ENCODE assay signal across 18 cellular contexts in the genomic region with DNA sequence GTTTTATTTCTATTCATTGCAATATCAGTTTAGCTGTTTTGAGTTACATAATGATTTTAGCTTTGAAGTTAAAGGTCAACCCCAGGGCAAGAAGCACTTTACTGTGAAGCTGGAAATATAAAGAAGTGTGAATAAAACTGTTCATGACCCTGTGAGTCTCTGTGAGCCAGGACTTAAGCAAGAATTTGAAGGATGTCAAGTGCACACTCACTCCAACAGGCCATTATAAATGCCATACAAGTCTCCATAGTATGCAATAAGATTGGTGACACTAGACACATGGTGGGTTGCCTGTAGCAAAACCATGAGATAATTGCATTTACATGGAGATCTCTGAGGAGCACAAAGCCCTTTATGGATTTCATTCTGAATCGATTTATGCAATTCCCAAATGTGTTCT.
"Had no signal": no experiment of that assay in that cellular context is flagged by ENCODE, and none has a peak within 500 bp of the region (broad histone marks: within the 10 kb centered on the region; RNA-seq: fewer than 3 reads in every experiment).

No MANE protein-coding gene starts in this region.

- DNase-seq: cortex of kidney; dorsolateral prefrontal cortex; foreskin fibroblast; glutamatergic neuron; kidney; left cardiac atrium; left ventricle myocardium superior; mesendoderm; posterior cingulate gyrus; stimulated activated naive B cell treated with anti-CD40 and anti-IgM and Interleukin-4, amounts not matched to agents 10 μg/mL and 1 μg/mL and 100 μg/mL, for 72 hours; stimulated activated naive CD8-positive, alpha-beta T cell treated with anti-CD3 and anti-CD28 coated beads, Interleukin-15, amount 100 ng/mL, for 72 hours; testis had no signal

- H3K36me3 ChIP-seq: esophagus muscularis mucosa, gastroesophageal sphincter, tibial nerve had no signal

- H3K27ac ChIP-seq: dorsolateral prefrontal cortex, epithelial cell of prostate, esophagus muscularis mucosa, gastroesophageal sphincter, testis had no signal

- H3K9me3 ChIP-seq: esophagus muscularis mucosa, gastroesophageal sphincter, testis, tibial nerve had no signal

- H3K27me3 ChIP-seq: esophagus muscularis mucosa, gastroesophageal sphincter, testis, tibial nerve had no signal

- H3K4me1 Mint-ChIP-seq: stimulated activated naive B cell treated with anti-CD40 and anti-IgM and Interleukin-4, amounts not matched to agents 10 μg/mL and 1 μg/mL and 100 μg/mL, for 72 hours had no signal

- ATAC-seq: gastroesophageal sphincter; left cardiac atrium; left ventricle myocardium superior; stimulated activated naive B cell treated with anti-CD40 and anti-IgM and Interleukin-4, amounts not matched to agents 10 μg/mL and 1 μg/mL and 100 μg/mL, for 72 hours had no signal

- H3K27ac Mint-ChIP-seq: stimulated activated naive B cell treated with anti-CD40 and anti-IgM and Interleukin-4, amounts not matched to agents 10 μg/mL and 1 μg/mL and 100 μg/mL, for 72 hours; stimulated activated naive CD8-positive, alpha-beta T cell treated with anti-CD3 and anti-CD28 coated beads, Interleukin-15, amount 100 ng/mL, for 72 hours had no signal

- H3K4me1 ChIP-seq: testis had no signal

- H3K4me3 ChIP-seq: dorsolateral prefrontal cortex, esophagus muscularis mucosa, gastroesophageal sphincter, testis had no signal

- H3K36me3 Mint-ChIP-seq: naive thymus-derived CD4-positive, alpha-beta T cell; stimulated activated naive B cell treated with anti-CD40 and anti-IgM and Interleukin-4, amounts not matched to agents 10 μg/mL and 1 μg/mL and 100 μg/mL, for 72 hours had no signal

- H3K9me3 Mint-ChIP-seq: naive thymus-derived CD4-positive, alpha-beta T cell; stimulated activated naive CD8-positive, alpha-beta T cell treated with anti-CD3 and anti-CD28 coated beads, Interleukin-15, amount 100 ng/mL, for 72 hours had no signal

- H3K27me3 Mint-ChIP-seq: stimulated activated naive B cell treated with anti-CD40 and anti-IgM and Interleukin-4, amounts not matched to agents 10 μg/mL and 1 μg/mL and 100 μg/mL, for 72 hours; stimulated activated naive CD8-positive, alpha-beta T cell treated with anti-CD3 and anti-CD28 coated beads, Interleukin-15, amount 100 ng/mL, for 72 hours had no signal

- H3K4me3 Mint-ChIP-seq: neural crest cell; stimulated activated naive B cell treated with anti-CD40 and anti-IgM and Interleukin-4, amounts not matched to agents 10 μg/mL and 1 μg/mL and 100 μg/mL, for 72 hours had no signal
